ENCODE assay signal across 1 cellular context in genomic region chr6:45613678-45614077, GRCh38.
TF ChIP-seq lines count a peak whose summit lies in the region.

No MANE protein-coding gene starts in this region.

TF ChIP-seq in GM23338, 12 proteins besides CTCF, POLR2A, EP300 and RAD21 (continued from another document):
- TF ChIP-seq EZH2phosphoT487 (IDR thresholded peaks at IDR 0.05; ENCODE audit: unreplicated experiment), result no peak
- no peak for TF ChIP-seq REST (IDR thresholded peaks at IDR 0.05; ENCODE audit: unreplicated experiment)
- no peak for TF ChIP-seq ETS1 (IDR thresholded peaks at IDR 0.05)
- no peak for TF ChIP-seq CREB1 (CRISPR knock-in tag; IDR thresholded peaks at IDR 0.05; ENCODE audit: low read depth)
- TF ChIP-seq ZNF331 (CRISPR knock-in tag; IDR thresholded peaks at IDR 0.05; ENCODE audit: low read depth), result no peak
- TF ChIP-seq STAT1 (IDR thresholded peaks at IDR 0.05; ENCODE audit: unreplicated experiment), result no peak
- no peak for TF ChIP-seq EZH2 (IDR thresholded peaks at IDR 0.05; ENCODE audit: low read depth, unreplicated experiment)
- no peak for TF ChIP-seq POLR2AphosphoS5 (IDR thresholded peaks at IDR 0.05; ENCODE audit: low read depth)
